1 cellular context compared by ENCODE assay signal in the genomic region with DNA sequence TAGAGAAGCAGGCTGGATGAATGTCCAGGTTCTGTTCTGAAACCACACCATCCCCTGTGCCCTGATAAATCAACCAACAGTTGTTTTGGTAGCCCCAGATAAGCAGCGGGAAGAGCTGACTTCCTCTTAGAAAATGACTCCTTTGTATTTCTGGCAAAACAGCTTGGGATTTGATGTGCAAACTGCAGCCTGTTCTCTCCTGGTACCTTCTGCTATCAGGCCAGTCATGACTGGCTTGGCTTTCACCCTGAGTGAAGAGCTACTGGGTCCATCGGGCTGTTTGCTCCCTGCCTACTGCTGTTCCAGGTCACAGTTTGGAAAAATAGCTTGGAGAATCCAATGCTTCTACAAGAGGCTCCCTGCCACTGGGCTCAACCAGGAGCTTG.
TF ChIP-seq lines count a peak whose summit lies in the region.

No MANE protein-coding gene starts in this region.

TF ChIP-seq in K562, 482 proteins besides CTCF, POLR2A, EP300 and RAD21 (continued from another document and continues in another):
- TF ChIP-seq, protein P1, sequence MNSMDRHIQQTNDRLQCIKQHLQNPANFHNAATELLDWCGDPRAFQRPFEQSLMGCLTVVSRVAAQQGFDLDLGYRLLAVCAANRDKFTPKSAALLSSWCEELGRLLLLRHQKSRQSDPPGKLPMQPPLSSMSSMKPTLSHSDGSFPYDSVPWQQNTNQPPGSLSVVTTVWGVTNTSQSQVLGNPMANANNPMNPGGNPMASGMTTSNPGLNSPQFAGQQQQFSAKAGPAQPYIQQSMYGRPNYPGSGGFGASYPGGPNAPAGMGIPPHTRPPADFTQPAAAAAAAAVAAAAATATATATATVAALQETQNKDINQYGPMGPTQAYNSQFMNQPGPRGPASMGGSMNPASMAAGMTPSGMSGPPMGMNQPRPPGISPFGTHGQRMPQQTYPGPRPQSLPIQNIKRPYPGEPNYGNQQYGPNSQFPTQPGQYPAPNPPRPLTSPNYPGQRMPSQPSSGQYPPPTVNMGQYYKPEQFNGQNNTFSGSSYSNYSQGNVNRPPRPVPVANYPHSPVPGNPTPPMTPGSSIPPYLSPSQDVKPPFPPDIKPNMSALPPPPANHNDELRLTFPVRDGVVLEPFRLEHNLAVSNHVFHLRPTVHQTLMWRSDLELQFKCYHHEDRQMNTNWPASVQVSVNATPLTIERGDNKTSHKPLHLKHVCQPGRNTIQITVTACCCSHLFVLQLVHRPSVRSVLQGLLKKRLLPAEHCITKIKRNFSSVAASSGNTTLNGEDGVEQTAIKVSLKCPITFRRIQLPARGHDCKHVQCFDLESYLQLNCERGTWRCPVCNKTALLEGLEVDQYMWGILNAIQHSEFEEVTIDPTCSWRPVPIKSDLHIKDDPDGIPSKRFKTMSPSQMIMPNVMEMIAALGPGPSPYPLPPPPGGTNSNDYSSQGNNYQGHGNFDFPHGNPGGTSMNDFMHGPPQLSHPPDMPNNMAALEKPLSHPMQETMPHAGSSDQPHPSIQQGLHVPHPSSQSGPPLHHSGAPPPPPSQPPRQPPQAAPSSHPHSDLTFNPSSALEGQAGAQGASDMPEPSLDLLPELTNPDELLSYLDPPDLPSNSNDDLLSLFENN (IDR thresholded peaks at IDR 0.05; ENCODE audit: low read depth in 2 of 2, low read length in 2 of 2): peak in 1 of 2 experiments; percentile 97; a peak in 2 of 4 replicates
- TF ChIP-seq FOSL1 (tag; conservative IDR thresholded peaks at IDR 0.05) (peak; percentile 88), KLF16 (IDR thresholded peaks at IDR 0.05) (peak; percentile 98), PHTF2 (CRISPR knock-in tag; IDR thresholded peaks at IDR 0.05) (no peak), RCOR1 (IDR thresholded peaks at IDR 0.05; ENCODE audit: borderline replicate concordance in 1 of 2, low read depth in 2 of 2, low read length in 2 of 2) (peak; percentile 91 to 98), ZEB2 (IDR thresholded peaks at IDR 0.05) (peak; percentile 91), KLF6 (CRISPR knock-in tag; IDR thresholded peaks at IDR 0.05; ENCODE audit: borderline replicate concordance) (peak; percentile 30; the same call in 1 of the 2 replicates), SAP30 (IDR thresholded peaks at IDR 0.05; ENCODE audit: borderline replicate concordance, insufficient read depth, low read depth, low read length, poor library complexity, severe bottlenecking) (no peak), SMARCE1 (IDR thresholded peaks at IDR 0.05) (peak; percentile 100), YY1 (IDR thresholded peaks at IDR 0.05; ENCODE audit: borderline replicate concordance in 1 of 3, control insufficient read depth in 1 of 3, extremely low read depth in 1 of 3, insufficient read depth in 3 of 3, insufficient read length in 1 of 3, insufficient replicate concordance in 2 of 3, low read depth in 1 of 3, low read length in 2 of 3) (peak in 2 of 3 experiments; percentile 31 to 82), CHD4 (IDR thresholded peaks at IDR 0.05; ENCODE audit: insufficient read depth, insufficient replicate concordance, low read depth, low read length, poor library complexity, severe bottlenecking) (no peak), ZSCAN29 (IDR thresholded peaks at IDR 0.05) (no peak), ZNF507 (tag; conservative IDR thresholded peaks at IDR 0.05) (no peak), ZNF644 (tag; IDR thresholded peaks at IDR 0.05; ENCODE audit: low read depth) (peak; percentile 94), ZNF668 (CRISPR knock-in tag; IDR thresholded peaks at IDR 0.05) (peak; percentile 77), EWSR1 (IDR thresholded peaks at IDR 0.05; ENCODE audit: borderline replicate concordance, low read depth, partially characterized antibody) (no peak), MEIS2 (IDR thresholded peaks at IDR 0.05; ENCODE audit: partially characterized antibody) (peak; percentile 98), RBM15 (IDR thresholded peaks at IDR 0.05; ENCODE audit: insufficient read depth, low read length) (no peak), PTBP1 (IDR thresholded peaks at IDR 0.05; ENCODE audit: low read depth, low read length) (no peak), NCOA4 (IDR thresholded peaks at IDR 0.05; ENCODE audit: partially characterized antibody) (no peak), THRAP3 (IDR thresholded peaks at IDR 0.05; ENCODE audit: borderline replicate concordance) (no peak), TRIM28 (IDR thresholded peaks at IDR 0.05) (peak; percentile 73; the same call in 1 of the 2 replicates), GABPB1 (CRISPR knock-in tag; IDR thresholded peaks at IDR 0.05) (no peak; the same call in 1 of the 2 replicates), MYC (IDR thresholded peaks at IDR 0.05; ENCODE audit: low read depth, low read length) (peak; percentile 65; the same call in 1 of the 2 replicates), MYC (CRISPR knock-in tag; IDR thresholded peaks at IDR 0.05; ENCODE audit: borderline replicate concordance, low read depth) (no peak), ATF7 (IDR thresholded peaks at IDR 0.05) (peak; percentile 85), NEUROD1 (IDR thresholded peaks at IDR 0.05; ENCODE audit: borderline replicate concordance, low read depth, low read length, partially characterized antibody) (peak; percentile 96), HMG20B (CRISPR knock-in tag; IDR thresholded peaks at IDR 0.05) (no peak), ZNF3 (CRISPR knock-in tag; IDR thresholded peaks at IDR 0.05) (no peak), ZNF766 (CRISPR knock-in tag; conservative IDR thresholded peaks at IDR 0.05) (peak; percentile 91), HMGN3 (IDR thresholded peaks at IDR 0.05; ENCODE audit: borderline replicate concordance, extremely low read depth, insufficient read length, low read depth, low read length) (peak; percentile 88), HNRNPK (IDR thresholded peaks at IDR 0.05; ENCODE audit: low read depth, low read length, poor library complexity, severe bottlenecking) (no peak), POLR2B (IDR thresholded peaks at IDR 0.05; ENCODE audit: low read depth, partially characterized antibody) (no peak), BDP1 (IDR thresholded peaks at IDR 0.05; ENCODE audit: insufficient read depth, insufficient read length) (no peak), HCFC1 (IDR thresholded peaks at IDR 0.05; ENCODE audit: low read depth, low read length) (no peak), MTA3 (IDR thresholded peaks at IDR 0.05; ENCODE audit: borderline replicate concordance) (peak; percentile 96), ZNF212 (CRISPR knock-in tag; IDR thresholded peaks at IDR 0.05) (no peak), SP1 (CRISPR knock-in tag; IDR thresholded peaks at IDR 0.05) (peak; percentile 74), ZNF780A (CRISPR knock-in tag; IDR thresholded peaks at IDR 0.05) (no peak), JUN (IDR thresholded peaks at IDR 0.05; ENCODE audit: borderline replicate concordance, low read depth, low read length) (peak; percentile 63), JUN (CRISPR knock-in tag; IDR thresholded peaks at IDR 0.05; ENCODE audit: borderline replicate concordance) (no peak), MYBL2 (IDR thresholded peaks at IDR 0.05; ENCODE audit: low read depth) (no peak), MYBL2 (CRISPR knock-in tag; IDR thresholded peaks at IDR 0.05; ENCODE audit: borderline replicate concordance) (no peak), SNIP1 (IDR thresholded peaks at IDR 0.05; ENCODE audit: low read depth) (no peak), JUND (IDR thresholded peaks at IDR 0.05; ENCODE audit: borderline replicate concordance, low read depth, low read length) (peak; percentile 86), JUND (tag; IDR thresholded peaks at IDR 0.05; ENCODE audit: borderline replicate concordance, low read depth, low read length) (peak; percentile 83; the same call in 2 of the 3 replicates), MEF2D (tag; conservative IDR thresholded peaks at IDR 0.05; ENCODE audit: low read depth) (0 out of 2 replicates have a peak, but pooled peaks have one; percentile 44), MAFF (IDR thresholded peaks at IDR 0.05; ENCODE audit: low read length) (peak; percentile 50; the same call in 1 of the 2 replicates)
- TF ChIP-seq, protein P2, sequence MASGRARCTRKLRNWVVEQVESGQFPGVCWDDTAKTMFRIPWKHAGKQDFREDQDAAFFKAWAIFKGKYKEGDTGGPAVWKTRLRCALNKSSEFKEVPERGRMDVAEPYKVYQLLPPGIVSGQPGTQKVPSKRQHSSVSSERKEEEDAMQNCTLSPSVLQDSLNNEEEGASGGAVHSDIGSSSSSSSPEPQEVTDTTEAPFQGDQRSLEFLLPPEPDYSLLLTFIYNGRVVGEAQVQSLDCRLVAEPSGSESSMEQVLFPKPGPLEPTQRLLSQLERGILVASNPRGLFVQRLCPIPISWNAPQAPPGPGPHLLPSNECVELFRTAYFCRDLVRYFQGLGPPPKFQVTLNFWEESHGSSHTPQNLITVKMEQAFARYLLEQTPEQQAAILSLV (tag; IDR thresholded peaks at IDR 0.05): no peak
- TF ChIP-seq, protein P3, sequence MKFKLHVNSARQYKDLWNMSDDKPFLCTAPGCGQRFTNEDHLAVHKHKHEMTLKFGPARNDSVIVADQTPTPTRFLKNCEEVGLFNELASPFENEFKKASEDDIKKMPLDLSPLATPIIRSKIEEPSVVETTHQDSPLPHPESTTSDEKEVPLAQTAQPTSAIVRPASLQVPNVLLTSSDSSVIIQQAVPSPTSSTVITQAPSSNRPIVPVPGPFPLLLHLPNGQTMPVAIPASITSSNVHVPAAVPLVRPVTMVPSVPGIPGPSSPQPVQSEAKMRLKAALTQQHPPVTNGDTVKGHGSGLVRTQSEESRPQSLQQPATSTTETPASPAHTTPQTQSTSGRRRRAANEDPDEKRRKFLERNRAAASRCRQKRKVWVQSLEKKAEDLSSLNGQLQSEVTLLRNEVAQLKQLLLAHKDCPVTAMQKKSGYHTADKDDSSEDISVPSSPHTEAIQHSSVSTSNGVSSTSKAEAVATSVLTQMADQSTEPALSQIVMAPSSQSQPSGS (CRISPR knock-in tag; IDR thresholded peaks at IDR 0.05): no peak
- TF ChIP-seq, protein P4, sequence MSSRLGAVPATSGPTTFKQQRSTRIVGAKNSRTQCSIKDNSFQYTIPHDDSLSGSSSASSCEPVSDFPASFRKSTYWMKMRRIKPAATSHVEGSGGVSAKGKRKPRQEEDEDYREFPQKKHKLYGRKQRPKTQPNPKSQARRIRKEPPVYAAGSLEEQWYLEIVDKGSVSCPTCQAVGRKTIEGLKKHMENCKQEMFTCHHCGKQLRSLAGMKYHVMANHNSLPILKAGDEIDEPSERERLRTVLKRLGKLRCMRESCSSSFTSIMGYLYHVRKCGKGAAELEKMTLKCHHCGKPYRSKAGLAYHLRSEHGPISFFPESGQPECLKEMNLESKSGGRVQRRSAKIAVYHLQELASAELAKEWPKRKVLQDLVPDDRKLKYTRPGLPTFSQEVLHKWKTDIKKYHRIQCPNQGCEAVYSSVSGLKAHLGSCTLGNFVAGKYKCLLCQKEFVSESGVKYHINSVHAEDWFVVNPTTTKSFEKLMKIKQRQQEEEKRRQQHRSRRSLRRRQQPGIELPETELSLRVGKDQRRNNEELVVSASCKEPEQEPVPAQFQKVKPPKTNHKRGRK (tag; IDR thresholded peaks at IDR 0.05): no peak
- TF ChIP-seq, protein P5, sequence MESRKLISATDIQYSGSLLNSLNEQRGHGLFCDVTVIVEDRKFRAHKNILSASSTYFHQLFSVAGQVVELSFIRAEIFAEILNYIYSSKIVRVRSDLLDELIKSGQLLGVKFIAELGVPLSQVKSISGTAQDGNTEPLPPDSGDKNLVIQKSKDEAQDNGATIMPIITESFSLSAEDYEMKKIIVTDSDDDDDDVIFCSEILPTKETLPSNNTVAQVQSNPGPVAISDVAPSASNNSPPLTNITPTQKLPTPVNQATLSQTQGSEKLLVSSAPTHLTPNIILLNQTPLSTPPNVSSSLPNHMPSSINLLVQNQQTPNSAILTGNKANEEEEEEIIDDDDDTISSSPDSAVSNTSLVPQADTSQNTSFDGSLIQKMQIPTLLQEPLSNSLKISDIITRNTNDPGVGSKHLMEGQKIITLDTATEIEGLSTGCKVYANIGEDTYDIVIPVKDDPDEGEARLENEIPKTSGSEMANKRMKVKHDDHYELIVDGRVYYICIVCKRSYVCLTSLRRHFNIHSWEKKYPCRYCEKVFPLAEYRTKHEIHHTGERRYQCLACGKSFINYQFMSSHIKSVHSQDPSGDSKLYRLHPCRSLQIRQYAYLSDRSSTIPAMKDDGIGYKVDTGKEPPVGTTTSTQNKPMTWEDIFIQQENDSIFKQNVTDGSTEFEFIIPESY (CRISPR knock-in tag; IDR thresholded peaks at IDR 0.05): peak; percentile 75
- TF ChIP-seq, protein P6, sequence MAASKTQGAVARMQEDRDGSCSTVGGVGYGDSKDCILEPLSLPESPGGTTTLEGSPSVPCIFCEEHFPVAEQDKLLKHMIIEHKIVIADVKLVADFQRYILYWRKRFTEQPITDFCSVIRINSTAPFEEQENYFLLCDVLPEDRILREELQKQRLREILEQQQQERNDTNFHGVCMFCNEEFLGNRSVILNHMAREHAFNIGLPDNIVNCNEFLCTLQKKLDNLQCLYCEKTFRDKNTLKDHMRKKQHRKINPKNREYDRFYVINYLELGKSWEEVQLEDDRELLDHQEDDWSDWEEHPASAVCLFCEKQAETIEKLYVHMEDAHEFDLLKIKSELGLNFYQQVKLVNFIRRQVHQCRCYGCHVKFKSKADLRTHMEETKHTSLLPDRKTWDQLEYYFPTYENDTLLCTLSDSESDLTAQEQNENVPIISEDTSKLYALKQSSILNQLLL (CRISPR knock-in tag; IDR thresholded peaks at IDR 0.05; ENCODE audit: borderline replicate concordance): no peak
- TF ChIP-seq, protein P7, sequence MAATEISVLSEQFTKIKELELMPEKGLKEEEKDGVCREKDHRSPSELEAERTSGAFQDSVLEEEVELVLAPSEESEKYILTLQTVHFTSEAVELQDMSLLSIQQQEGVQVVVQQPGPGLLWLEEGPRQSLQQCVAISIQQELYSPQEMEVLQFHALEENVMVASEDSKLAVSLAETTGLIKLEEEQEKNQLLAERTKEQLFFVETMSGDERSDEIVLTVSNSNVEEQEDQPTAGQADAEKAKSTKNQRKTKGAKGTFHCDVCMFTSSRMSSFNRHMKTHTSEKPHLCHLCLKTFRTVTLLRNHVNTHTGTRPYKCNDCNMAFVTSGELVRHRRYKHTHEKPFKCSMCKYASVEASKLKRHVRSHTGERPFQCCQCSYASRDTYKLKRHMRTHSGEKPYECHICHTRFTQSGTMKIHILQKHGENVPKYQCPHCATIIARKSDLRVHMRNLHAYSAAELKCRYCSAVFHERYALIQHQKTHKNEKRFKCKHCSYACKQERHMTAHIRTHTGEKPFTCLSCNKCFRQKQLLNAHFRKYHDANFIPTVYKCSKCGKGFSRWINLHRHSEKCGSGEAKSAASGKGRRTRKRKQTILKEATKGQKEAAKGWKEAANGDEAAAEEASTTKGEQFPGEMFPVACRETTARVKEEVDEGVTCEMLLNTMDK (IDR thresholded peaks at IDR 0.05; ENCODE audit: borderline replicate concordance, insufficient read depth, low read depth, low read length, poor library complexity, severe bottlenecking): no peak
- TF ChIP-seq, protein P8, sequence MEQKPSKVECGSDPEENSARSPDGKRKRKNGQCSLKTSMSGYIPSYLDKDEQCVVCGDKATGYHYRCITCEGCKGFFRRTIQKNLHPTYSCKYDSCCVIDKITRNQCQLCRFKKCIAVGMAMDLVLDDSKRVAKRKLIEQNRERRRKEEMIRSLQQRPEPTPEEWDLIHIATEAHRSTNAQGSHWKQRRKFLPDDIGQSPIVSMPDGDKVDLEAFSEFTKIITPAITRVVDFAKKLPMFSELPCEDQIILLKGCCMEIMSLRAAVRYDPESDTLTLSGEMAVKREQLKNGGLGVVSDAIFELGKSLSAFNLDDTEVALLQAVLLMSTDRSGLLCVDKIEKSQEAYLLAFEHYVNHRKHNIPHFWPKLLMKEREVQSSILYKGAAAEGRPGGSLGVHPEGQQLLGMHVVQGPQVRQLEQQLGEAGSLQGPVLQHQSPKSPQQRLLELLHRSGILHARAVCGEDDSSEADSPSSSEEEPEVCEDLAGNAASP (IDR thresholded peaks at IDR 0.05): no peak
